In the genomic region with DNA sequence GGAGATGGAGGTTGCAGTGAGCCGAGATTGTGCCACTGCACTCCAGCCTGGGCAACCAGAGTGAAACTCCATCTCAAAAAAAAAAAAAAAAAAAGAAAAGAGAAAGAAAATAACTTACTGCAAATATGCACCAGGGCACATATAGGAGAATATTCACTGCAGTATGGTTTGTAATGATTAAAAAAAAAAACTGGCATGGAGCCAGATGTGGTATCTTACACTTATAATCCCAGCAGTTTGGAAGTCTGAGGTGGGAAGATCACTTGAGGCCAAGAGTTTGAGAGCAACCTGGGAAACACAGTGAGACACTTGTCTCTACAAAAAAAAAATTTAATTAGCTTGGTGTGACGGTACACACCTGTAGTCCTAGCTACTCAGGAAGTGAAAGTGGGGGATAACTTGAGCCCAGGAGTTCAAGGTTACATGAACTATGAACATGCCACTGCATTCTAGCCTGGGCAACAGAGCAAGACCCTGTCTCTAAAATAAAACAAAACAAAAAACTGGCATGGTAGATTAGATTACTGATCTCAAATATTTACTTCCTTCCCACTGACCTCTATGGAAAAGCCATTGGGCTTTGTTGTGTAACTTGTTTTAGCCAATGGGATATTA, we compare ENCODE assay signal across 18 cellular contexts.
"Had no signal": no experiment of that assay in that cellular context is flagged by ENCODE, and none has a peak within 500 bp of the region (broad histone marks: within the 10 kb centered on the region; RNA-seq: fewer than 3 reads in every experiment).

No MANE protein-coding gene starts in this region.

- H3K36me3 ChIP-seq: lower lobe of right lung, right lobe of liver, upper lobe of right lung had no signal

- H3K27ac ChIP-seq: foreskin keratinocyte, left ventricle myocardium inferior, lower lobe of right lung, psoas muscle, right lobe of liver, testis, tibial nerve, upper lobe of right lung, vagina had no signal

- H3K27me3 ChIP-seq: foreskin keratinocyte, right lobe of liver, testis, tibial nerve, upper lobe of right lung, vagina had no signal

- H3K9me3 ChIP-seq: right lobe of liver, testis, upper lobe of right lung, vagina had no signal

- FAIRE-seq: kidney had no signal

- ATAC-seq: effector memory CD8-positive, alpha-beta T cell; foreskin keratinocyte; left cardiac atrium; lower lobe of right lung; psoas muscle; stimulated activated memory B cell treated with anti-CD40 and anti-IgM and Interleukin-4, amounts not matched to agents 10 μg/mL and 1 μg/mL and 100 μg/mL, for 72 hours; stimulated activated naive CD8-positive, alpha-beta T cell treated with anti-CD3 and anti-CD28 coated beads, Interleukin-15, amount 100 ng/mL, for 72 hours; upper lobe of right lung had no signal

- DNase-seq: effector memory CD8-positive, alpha-beta T cell; kidney; left cardiac atrium; left ventricle myocardium inferior; lower lobe of right lung; mesenchymal stem cell; midbrain; psoas muscle; retina; right lobe of liver; stimulated activated CD4-positive, alpha-beta T cell treated with anti-CD3 and anti-CD28 coated beads, Interleukin-4, amount 100 ng/mL, for 1 hour; stimulated activated naive CD8-positive, alpha-beta T cell treated with anti-CD3 and anti-CD28 coated beads, Interleukin-15, amount 100 ng/mL, for 72 hours; testis; upper lobe of right lung had no signal

- H3K4me1 ChIP-seq: left ventricle myocardium inferior, lower lobe of right lung, testis, tibial nerve, upper lobe of right lung, vagina had no signal

- H3K4me3 ChIP-seq: left ventricle myocardium inferior, lower lobe of right lung, psoas muscle, right lobe of liver, testis, tibial nerve, upper lobe of right lung, vagina had no signal
